Comparison of ENCODE assay signal across 34 cellular contexts in genomic region chr1:166612886-166613285, GRCh38.
"Had no signal": no experiment of that assay in that cellular context is flagged by ENCODE, and none has a peak within 500 bp of the region (broad histone marks: within the 10 kb centered on the region; RNA-seq: fewer than 3 reads in every experiment).

No MANE protein-coding gene starts in this region.

- H3K9me3 ChIP-seq: MG63 had no signal

- H3K4me2 ChIP-seq: KMS-11 had no signal

- H3K4me3 ChIP-seq: MG63 had no signal

- H3K36me3 ChIP-seq: MG63 had no signal

- H3K9ac ChIP-seq: KMS-11 had no signal

- H3K27ac ChIP-seq: KMS-11 had no signal

- DNase-seq: Karpas-422, Kasumi-1, MG63, MM.1S, MV-4-11, NCI-H1048, NCI-H1092, NCI-H1092 treated with DMSO at 0.1 percent for 48 hours, NCI-H1105, NCI-H1105 treated with DMSO at 0.1 percent for 48 hours, NCI-H1417, NCI-H1417 treated with DMSO at 0.1 percent for 48 hours, NCI-H1436, NCI-H1436 treated with DMSO at 0.1 percent for 48 hours, NCI-H146, NCI-H1694, NCI-H1694 treated with DMSO at 0.1 percent for 48 hours, NCI-H187 treated with DMSO at 0.1 percent for 48 hours, NCI-H1930, NCI-H2029, NCI-H2029 treated with DMSO at 0.1 percent for 48 hours, NCI-H2081, NCI-H2081 treated with DMSO at 0.1 percent for 48 hours, NCI-H2107, NCI-H2171, NCI-H2171 treated with DMSO at 0.1 percent for 48 hours, NCI-H2227 treated with DMSO at 0.1 percent for 48 hours, NCI-H226, NCI-H345, NCI-H446, NCI-H446 treated with DMSO at 0.1 percent for 48 hours, NCI-H510A, NCI-H510A treated with DMSO at 0.1 percent for 48 hours had no signal

- H3K27me3 ChIP-seq: MG63 had no signal
